24 cellular contexts compared by ENCODE assay signal in the genomic region with DNA sequence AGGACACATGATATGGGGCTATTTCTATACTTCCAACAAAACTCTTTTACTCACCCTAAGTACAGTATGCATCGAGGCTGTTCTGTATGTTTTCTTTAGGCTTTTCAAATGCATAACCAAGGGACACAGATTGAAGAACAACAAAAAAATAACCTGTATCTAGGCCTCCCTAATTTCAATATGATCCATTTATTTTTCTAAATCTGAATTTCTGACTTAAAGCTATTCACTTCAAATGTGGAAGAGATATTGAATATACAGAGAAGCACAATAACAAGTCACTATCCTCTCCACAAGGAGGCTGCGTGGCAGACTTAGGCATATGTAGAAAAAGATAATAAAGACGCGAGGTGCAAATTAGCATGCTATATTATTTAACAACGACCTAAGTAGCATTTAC.
"Had no signal": no experiment of that assay in that cellular context is flagged by ENCODE, and none has a peak within 500 bp of the region (broad histone marks: within the 10 kb centered on the region; RNA-seq: fewer than 3 reads in every experiment).

No MANE protein-coding gene starts in this region.

- H3K4me1 ChIP-seq: colonic mucosa, esophagus muscularis mucosa, esophagus squamous epithelium, foreskin keratinocyte, gastrocnemius medialis, gastroesophageal sphincter, heart left ventricle, heart right ventricle had no signal

- H3K27me3 ChIP-seq: colonic mucosa, dorsolateral prefrontal cortex, esophagus muscularis mucosa, esophagus squamous epithelium, foreskin keratinocyte, gastrocnemius medialis, gastroesophageal sphincter, heart left ventricle, heart right ventricle had no signal

- ATAC-seq: effector memory CD8-positive, alpha-beta T cell; esophagus mucosa; foreskin keratinocyte; gastrocnemius medialis; gastroesophageal sphincter; heart left ventricle; heart right ventricle had no signal

- H3K36me3 ChIP-seq: colonic mucosa, esophagus squamous epithelium, gastroesophageal sphincter had no signal

- H3K9me3 ChIP-seq: colonic mucosa, esophagus muscularis mucosa, esophagus squamous epithelium, gastrocnemius medialis had no signal

- DNase-seq: colonic mucosa; cortex of kidney; dermis blood vessel endothelial cell; dorsolateral prefrontal cortex; effector CD4-positive, alpha-beta T cell; effector CD8-positive, alpha-beta T cell; effector memory CD4-positive, alpha-beta T cell; effector memory CD8-positive, alpha-beta T cell; endodermal cell; erythroblast; esophagus squamous epithelium; foreskin fibroblast; foreskin keratinocyte; foreskin melanocyte; gastrocnemius medialis; glutamatergic neuron; head of caudate nucleus; heart left ventricle; heart right ventricle had no signal

- H3K27ac ChIP-seq: colonic mucosa, coronary artery, dorsolateral prefrontal cortex, epithelial cell of prostate, esophagus muscularis mucosa, esophagus squamous epithelium, foreskin keratinocyte, gastrocnemius medialis, gastroesophageal sphincter, heart left ventricle, heart right ventricle had no signal

- H3K4me3 ChIP-seq: colonic mucosa, coronary artery, dorsolateral prefrontal cortex, esophagus muscularis mucosa, esophagus squamous epithelium, gastrocnemius medialis, gastroesophageal sphincter, heart left ventricle, heart right ventricle had no signal
